1 cellular context compared by ENCODE assay signal in the genomic region with DNA sequence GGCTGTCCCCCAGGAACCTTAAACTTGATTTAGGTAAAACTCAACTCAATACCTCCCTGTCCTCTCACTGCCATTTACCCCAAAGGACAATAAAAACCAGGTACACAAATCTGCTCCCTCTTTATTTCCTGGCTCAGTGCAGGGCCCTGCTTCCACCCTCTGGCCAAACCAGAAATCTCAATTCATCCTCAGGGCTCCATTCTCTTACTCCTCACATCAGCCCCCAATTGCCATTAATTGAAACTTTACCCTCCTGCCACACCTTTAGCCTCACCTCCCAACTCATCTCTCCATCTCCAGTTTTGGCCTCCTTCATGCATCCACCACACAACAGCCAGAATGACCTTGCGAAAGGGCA.
TF ChIP-seq lines count a peak whose summit lies in the region.

No MANE protein-coding gene starts in this region.

TF ChIP-seq in H1, 55 proteins besides CTCF, POLR2A, EP300 and RAD21:
- TF ChIP-seq, protein P1, sequence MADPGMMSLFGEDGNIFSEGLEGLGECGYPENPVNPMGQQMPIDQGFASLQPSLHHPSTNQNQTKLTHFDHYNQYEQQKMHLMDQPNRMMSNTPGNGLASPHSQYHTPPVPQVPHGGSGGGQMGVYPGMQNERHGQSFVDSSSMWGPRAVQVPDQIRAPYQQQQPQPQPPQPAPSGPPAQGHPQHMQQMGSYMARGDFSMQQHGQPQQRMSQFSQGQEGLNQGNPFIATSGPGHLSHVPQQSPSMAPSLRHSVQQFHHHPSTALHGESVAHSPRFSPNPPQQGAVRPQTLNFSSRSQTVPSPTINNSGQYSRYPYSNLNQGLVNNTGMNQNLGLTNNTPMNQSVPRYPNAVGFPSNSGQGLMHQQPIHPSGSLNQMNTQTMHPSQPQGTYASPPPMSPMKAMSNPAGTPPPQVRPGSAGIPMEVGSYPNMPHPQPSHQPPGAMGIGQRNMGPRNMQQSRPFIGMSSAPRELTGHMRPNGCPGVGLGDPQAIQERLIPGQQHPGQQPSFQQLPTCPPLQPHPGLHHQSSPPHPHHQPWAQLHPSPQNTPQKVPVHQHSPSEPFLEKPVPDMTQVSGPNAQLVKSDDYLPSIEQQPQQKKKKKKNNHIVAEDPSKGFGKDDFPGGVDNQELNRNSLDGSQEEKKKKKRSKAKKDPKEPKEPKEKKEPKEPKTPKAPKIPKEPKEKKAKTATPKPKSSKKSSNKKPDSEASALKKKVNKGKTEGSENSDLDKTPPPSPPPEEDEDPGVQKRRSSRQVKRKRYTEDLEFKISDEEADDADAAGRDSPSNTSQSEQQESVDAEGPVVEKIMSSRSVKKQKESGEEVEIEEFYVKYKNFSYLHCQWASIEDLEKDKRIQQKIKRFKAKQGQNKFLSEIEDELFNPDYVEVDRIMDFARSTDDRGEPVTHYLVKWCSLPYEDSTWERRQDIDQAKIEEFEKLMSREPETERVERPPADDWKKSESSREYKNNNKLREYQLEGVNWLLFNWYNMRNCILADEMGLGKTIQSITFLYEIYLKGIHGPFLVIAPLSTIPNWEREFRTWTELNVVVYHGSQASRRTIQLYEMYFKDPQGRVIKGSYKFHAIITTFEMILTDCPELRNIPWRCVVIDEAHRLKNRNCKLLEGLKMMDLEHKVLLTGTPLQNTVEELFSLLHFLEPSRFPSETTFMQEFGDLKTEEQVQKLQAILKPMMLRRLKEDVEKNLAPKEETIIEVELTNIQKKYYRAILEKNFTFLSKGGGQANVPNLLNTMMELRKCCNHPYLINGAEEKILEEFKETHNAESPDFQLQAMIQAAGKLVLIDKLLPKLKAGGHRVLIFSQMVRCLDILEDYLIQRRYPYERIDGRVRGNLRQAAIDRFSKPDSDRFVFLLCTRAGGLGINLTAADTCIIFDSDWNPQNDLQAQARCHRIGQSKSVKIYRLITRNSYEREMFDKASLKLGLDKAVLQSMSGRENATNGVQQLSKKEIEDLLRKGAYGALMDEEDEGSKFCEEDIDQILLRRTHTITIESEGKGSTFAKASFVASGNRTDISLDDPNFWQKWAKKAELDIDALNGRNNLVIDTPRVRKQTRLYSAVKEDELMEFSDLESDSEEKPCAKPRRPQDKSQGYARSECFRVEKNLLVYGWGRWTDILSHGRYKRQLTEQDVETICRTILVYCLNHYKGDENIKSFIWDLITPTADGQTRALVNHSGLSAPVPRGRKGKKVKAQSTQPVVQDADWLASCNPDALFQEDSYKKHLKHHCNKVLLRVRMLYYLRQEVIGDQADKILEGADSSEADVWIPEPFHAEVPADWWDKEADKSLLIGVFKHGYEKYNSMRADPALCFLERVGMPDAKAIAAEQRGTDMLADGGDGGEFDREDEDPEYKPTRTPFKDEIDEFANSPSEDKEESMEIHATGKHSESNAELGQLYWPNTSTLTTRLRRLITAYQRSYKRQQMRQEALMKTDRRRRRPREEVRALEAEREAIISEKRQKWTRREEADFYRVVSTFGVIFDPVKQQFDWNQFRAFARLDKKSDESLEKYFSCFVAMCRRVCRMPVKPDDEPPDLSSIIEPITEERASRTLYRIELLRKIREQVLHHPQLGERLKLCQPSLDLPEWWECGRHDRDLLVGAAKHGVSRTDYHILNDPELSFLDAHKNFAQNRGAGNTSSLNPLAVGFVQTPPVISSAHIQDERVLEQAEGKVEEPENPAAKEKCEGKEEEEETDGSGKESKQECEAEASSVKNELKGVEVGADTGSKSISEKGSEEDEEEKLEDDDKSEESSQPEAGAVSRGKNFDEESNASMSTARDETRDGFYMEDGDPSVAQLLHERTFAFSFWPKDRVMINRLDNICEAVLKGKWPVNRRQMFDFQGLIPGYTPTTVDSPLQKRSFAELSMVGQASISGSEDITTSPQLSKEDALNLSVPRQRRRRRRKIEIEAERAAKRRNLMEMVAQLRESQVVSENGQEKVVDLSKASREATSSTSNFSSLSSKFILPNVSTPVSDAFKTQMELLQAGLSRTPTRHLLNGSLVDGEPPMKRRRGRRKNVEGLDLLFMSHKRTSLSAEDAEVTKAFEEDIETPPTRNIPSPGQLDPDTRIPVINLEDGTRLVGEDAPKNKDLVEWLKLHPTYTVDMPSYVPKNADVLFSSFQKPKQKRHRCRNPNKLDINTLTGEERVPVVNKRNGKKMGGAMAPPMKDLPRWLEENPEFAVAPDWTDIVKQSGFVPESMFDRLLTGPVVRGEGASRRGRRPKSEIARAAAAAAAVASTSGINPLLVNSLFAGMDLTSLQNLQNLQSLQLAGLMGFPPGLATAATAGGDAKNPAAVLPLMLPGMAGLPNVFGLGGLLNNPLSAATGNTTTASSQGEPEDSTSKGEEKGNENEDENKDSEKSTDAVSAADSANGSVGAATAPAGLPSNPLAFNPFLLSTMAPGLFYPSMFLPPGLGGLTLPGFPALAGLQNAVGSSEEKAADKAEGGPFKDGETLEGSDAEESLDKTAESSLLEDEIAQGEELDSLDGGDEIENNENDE (IDR thresholded peaks at IDR 0.05; ENCODE audit: insufficient replicate concordance, low read length), result no peak
- no peak for TF ChIP-seq RXRA (IDR thresholded peaks at IDR 0.05; ENCODE audit: insufficient read depth, low read depth, low read length)
